22 cellular contexts compared by ENCODE assay signal in the genomic region with DNA sequence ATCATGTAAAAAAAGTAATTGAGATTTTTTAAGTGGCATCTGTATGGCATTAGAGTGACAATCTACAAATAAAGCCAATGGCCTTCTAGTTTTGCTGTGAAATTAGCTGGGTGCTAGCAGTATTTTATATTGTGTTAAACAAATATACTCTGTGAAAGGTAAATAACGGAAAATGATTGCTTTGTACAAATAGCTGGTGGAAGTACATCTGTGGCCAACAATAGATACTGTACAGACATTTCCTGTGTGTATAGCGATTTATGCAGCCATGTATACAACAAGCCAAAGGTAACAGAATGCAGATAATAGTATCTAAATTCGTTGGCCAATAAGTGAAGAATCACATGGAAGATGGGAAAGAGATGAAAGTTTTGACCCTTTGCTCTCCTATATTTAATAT. TPM values are rescaled to one million over a fixed set of nuclear protein-coding genes. Genes with fewer than 3 reads are reported as not detected.
A peak's percentile ranks its signal among the peaks of the same experiment; 100 is the strongest.
DNase-seq lines count a peak whose midpoint lies in the region; ATAC-seq, FAIRE-seq and TF ChIP-seq lines count a peak whose summit lies in the region.
"Had no signal": no experiment of that assay in that cellular context is flagged by ENCODE, and none has a peak within 500 bp of the region (broad histone marks: within the 10 kb centered on the region; RNA-seq: fewer than 3 reads in every experiment).

No MANE protein-coding gene starts in this region.

- no peak overlapping the region for H3K4me3 Mint-ChIP-seq in WTC11
- H3K4me3 Mint-ChIP-seq in naive thymus-derived CD8-positive, alpha-beta T cell = no peak overlapping the region
- H3K4me3 Mint-ChIP-seq: CD4-positive, alpha-beta T cell; T-helper 17 cell had no signal

- peaks cover 2% of the 10 kb centered on the region; the same call in 1 of the 2 replicates for H3K4me1 Mint-ChIP-seq in WTC11
- no peaks in the 10 kb centered on the region for H3K4me1 Mint-ChIP-seq in naive thymus-derived CD8-positive, alpha-beta T cell
- H3K4me1 Mint-ChIP-seq: T-helper 17 cell had no signal

- no peaks in the 10 kb centered on the region for H3K27me3 ChIP-seq in small intestine (ENCODE audit: control insufficient read depth in 2 of 2, insufficient read depth in 2 of 2, low read length in 2 of 2)
- H3K27me3 ChIP-seq: BE2C had no signal

- no peak overlapping the region for H3K4me3 ChIP-seq in small intestine (ENCODE audit: low read depth in 1 of 2, low read length in 2 of 2)
- H3K4me3 ChIP-seq: GM12878, GM23248 had no signal

- CTCF ChIA-PET in WTC11 (lab: Charles Lee) = no interaction called here

- H3K36me3 ChIP-seq in small intestine (ENCODE audit: control insufficient read depth in 2 of 2, insufficient read depth in 2 of 2, low read length in 2 of 2) = no peaks in the 10 kb centered on the region
- H3K36me3 ChIP-seq: BE2C had no signal

- 64 to 69% (median 66%) methylated on average over 3 of the region's 3 CpGs for WGBS in small intestine, 3 donors

- no peak overlapping the region for H3K27ac ChIP-seq in small intestine (ENCODE audit: low read depth in 1 of 2, low read length in 1 of 2)
- H3K27ac ChIP-seq: 22Rv1, GM23248, KMS-11 had no signal

- no peaks in the 10 kb centered on the region for H3K9me3 Mint-ChIP-seq in WTC11
- no peaks in the 10 kb centered on the region for H3K9me3 Mint-ChIP-seq in naive thymus-derived CD8-positive, alpha-beta T cell
- H3K9me3 Mint-ChIP-seq: CD4-positive, alpha-beta T cell had no signal

- TF ChIP-seq CTCF in WTC11 (IDR thresholded peaks at IDR 0.05) = no peak

- no peaks in the 10 kb centered on the region for H3K9me3 ChIP-seq in small intestine (ENCODE audit: control insufficient read depth, low read depth)
- H3K9me3 ChIP-seq: BE2C had no signal

- peaks cover 0 to 3% of the 10 kb centered on the region in 2 donors for H3K4me1 ChIP-seq in small intestine (ENCODE audit: control insufficient read depth in 2 of 2, insufficient read depth in 1 of 2, low read depth in 1 of 2, low read length in 1 of 2)

- DNase-seq in DMS153 (lab: John Stamatoyannopoulos, UW) = peak; percentile 23
- no peak for DNase-seq in DMS153 treated with DMSO at 0.1 percent for 48 hours (lab: John Stamatoyannopoulos, UW; ENCODE audit: unreplicated experiment)
- DNase-seq in NCI-H2081 (lab: John Stamatoyannopoulos, UW) = peak; percentile 34 to 70
- DNase-seq in WTC11 (ENCODE audit: low spot score) = no peak
- DNase-seq in small intestine = peak; percentile 2
- DNase-seq in naive thymus-derived CD8-positive, alpha-beta T cell = no peak
- DNase-seq in activated effector memory CD4-positive, alpha-beta T cell treated with anti-CD3 and anti-CD28 coated beads, Interleukin-2, amount 50 U/mL, for 16 hours = no peak
- DNase-seq: BE2C; CD4-positive, alpha-beta T cell; GDM1; HCEC 1CT; NCI-H1048; NCI-H1436 treated with DMSO at 0.1 percent for 48 hours; OCI-M1; RPMI8226; SIG-M5; T-helper 17 cell had no signal

- no peak for FAIRE-seq in small intestine (lab: Jason Lieb, UNC)
- FAIRE-seq: GM12878 had no signal

- no peaks in the 10 kb centered on the region for H3K27me3 Mint-ChIP-seq in WTC11 (ENCODE audit: low read depth)
- H3K27me3 Mint-ChIP-seq in naive thymus-derived CD8-positive, alpha-beta T cell = no peaks in the 10 kb centered on the region
- H3K27me3 Mint-ChIP-seq: CD4-positive, alpha-beta T cell had no signal

- POLR2A ChIA-PET in WTC11 (lab: Charles Lee) = no interaction called here
- POLR2A ChIA-PET in naive thymus-derived CD8-positive, alpha-beta T cell (lab: Charles Lee) = no interaction called here

- ATAC-seq in WTC11 (no peak), GM21619 (IDR thresholded peaks at IDR 0.05; ENCODE audit: unreplicated experiment) (no peak)
- no peak for ATAC-seq in naive thymus-derived CD8-positive, alpha-beta T cell
- ATAC-seq: GM12878, T-helper 17 cell had no signal

- H3K27ac Mint-ChIP-seq in WTC11 = no peak overlapping the region
- H3K27ac Mint-ChIP-seq in naive thymus-derived CD8-positive, alpha-beta T cell = no peak overlapping the region
- H3K27ac Mint-ChIP-seq: CD4-positive, alpha-beta T cell; T-helper 17 cell had no signal

- no peaks in the 10 kb centered on the region for H3K36me3 Mint-ChIP-seq in WTC11
- H3K36me3 Mint-ChIP-seq in naive thymus-derived CD8-positive, alpha-beta T cell = peaks cover 0 to 3% (median 0%) of the 10 kb centered on the region in 3 donors

TF ChIP-seq in WTC11, 78 proteins besides CTCF, POLR2A, EP300 and RAD21:
- TF ChIP-seq SP1 (CRISPR knock-in tag; conservative IDR thresholded peaks at IDR 0.05) (no peak), GABPB1 (CRISPR knock-in tag; IDR thresholded peaks at IDR 0.05) (peak; percentile 26; the same call in 1 of the 2 replicates)
TF ChIP-seq in WTC11: peak in this region for 1.

RNA-seq across cellular contexts. Expression of gene IQCK, which starts 26.6 kb away (rescaled TPM):
- total RNA-seq in WTC11 (2021) = 5.2 to 6.0 TPM (median 5.8 TPM) in 3 replicates
- polyA plus RNA-seq in small intestine = 1 to 10 TPM; 1.1 to 7.1 (median 3.0) TPM
- 1 to 10 TPM; 2.0 to 2.3 TPM for total RNA-seq in naive thymus-derived CD8-positive, alpha-beta T cell
- polyA plus RNA-seq in naive thymus-derived CD8-positive, alpha-beta T cell = 1 to 10 TPM; 1.7 to 3.1 (median 2.5) TPM

RNA-seq across cellular contexts. Expression of gene KNOP1, which starts 26.6 kb away (rescaled TPM):
- 87.4 to 102 TPM (median 93.4 TPM) in 3 replicates for total RNA-seq in WTC11 (2021)
- 10 to 100 TPM in 1 of 3 donors, 1 to 10 TPM in 2; 9.6 to 18.4 (median 9.7) TPM for polyA plus RNA-seq in small intestine
- total RNA-seq in naive thymus-derived CD8-positive, alpha-beta T cell = 10 to 100 TPM; 14.4 to 14.5 TPM
- polyA plus RNA-seq in naive thymus-derived CD8-positive, alpha-beta T cell = 10 to 100 TPM in 1 of 3 donors, 1 to 10 TPM in 2; 4.7 to 10.8 (median 7.2) TPM

Comparison
In these comparisons a context has a peak if more than half of its experiments do, and no peak if none do; other contexts are left out.
1. DNase-seq: peak in DMS153 (single experiment), NCI-H2081 (2 of 2) and small intestine (single experiment); none in DMS153 treated with DMSO at 0.1 percent for 48 hours (single experiment), WTC11 (single experiment), naive thymus-derived CD8-positive, alpha-beta T cell (0 of 10) and activated effector memory CD4-positive, alpha-beta T cell treated with anti-CD3 and anti-CD28 coated beads, Interleukin-2, amount 50 U/mL, for 16 hours (single experiment).